Comparison of ENCODE assay signal across 1 cellular context in the genomic region with DNA sequence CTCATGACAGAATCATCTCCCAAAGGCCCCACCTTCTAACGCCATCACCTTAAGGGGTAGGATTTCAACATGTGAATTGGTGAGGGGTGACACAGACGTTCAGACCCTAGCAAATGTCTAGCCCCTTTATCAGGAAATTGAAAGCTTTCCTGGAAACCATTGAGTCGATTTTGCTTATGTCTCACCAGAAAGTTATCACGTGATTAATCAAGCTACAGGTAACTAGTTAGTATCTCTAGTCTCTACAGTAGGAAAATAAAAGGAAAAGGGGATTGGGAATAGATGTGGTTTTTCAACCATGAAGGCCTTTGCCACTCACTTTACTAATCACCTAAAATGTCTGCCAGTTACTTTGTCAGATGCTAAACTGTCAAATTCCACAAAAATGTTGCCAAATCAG.
TF ChIP-seq lines count a peak whose summit lies in the region.

No MANE protein-coding gene starts in this region.

TF ChIP-seq in GM23338, 12 proteins besides CTCF, POLR2A, EP300 and RAD21 (continued from another document):
- TF ChIP-seq ZNF331 (CRISPR knock-in tag; IDR thresholded peaks at IDR 0.05; ENCODE audit: low read depth) (no peak), EZH2phosphoT487 (IDR thresholded peaks at IDR 0.05; ENCODE audit: unreplicated experiment) (no peak)
